ENCODE assay signal across 8 cellular contexts in genomic region chr5:181187500-181188213, GRCh38. TPM values are rescaled to one million over a fixed set of nuclear protein-coding genes. Genes with fewer than 3 reads are reported as not detected.
DNase-seq lines count a peak whose midpoint lies in the region; ATAC-seq and TF ChIP-seq lines count a peak whose summit lies in the region.

No MANE protein-coding gene starts in this region.

- H3K27ac ChIP-seq in SJCRH30, result peak overlapping the region; percentile 1; the same call in 1 of the 2 replicates
- H3K27ac ChIP-seq in coronary artery, result peak overlapping the region; percentile 73 to 97
- peak overlapping the region; percentile 89 for H3K27ac ChIP-seq in lower lobe of right lung

- H3K4me3 ChIP-seq in GM06990 (replicated peaks; ENCODE audit: low read depth, low read length) (peak overlapping the region; percentile 50), SJCRH30 (peak overlapping the region; percentile 81), coronary artery (peak overlapping the region; percentile 90), lower lobe of right lung (peak overlapping the region; percentile 84)

- peaks cover 3% of the 10 kb centered on the region for H3K4me1 ChIP-seq in SJCRH30
- peaks cover 22% of the 10 kb centered on the region for H3K4me1 ChIP-seq in lower lobe of right lung

- intact Hi-C loops in lower lobe of right lung (cut with DNase I), result no loop called here

- TF ChIP-seq CTCF in GM06990 (IDR thresholded peaks at IDR 0.05; ENCODE audit: insufficient read depth, low read length, poor library complexity, severe bottlenecking) (no peak), coronary artery (IDR thresholded peaks at IDR 0.05) (no peak), lower lobe of right lung (IDR thresholded peaks at IDR 0.05) (peak; percentile 12)

- DNase-seq in GM06990 (ENCODE audit: extremely low read depth, insufficient read length) (peak; percentile 83), SJCRH30 (peak; percentile 84 to 88), coronary artery (ENCODE audit: low spot score) (peak; percentile 87), lower lobe of right lung (peak; percentile 82), NCI-H1694 (lab: John Stamatoyannopoulos, UW) (no peak)
- peak; percentile 69 for DNase-seq in stimulated activated CD8-positive, alpha-beta memory T cell treated with anti-CD3 and anti-CD28 coated beads, Interleukin-7, amount 100 ng/mL, for 24 hours (ENCODE audit: low read depth)

- ATAC-seq in lower lobe of right lung, result peak; percentile 13 to 25
- ATAC-seq in HG03025 (IDR thresholded peaks at IDR 0.05; ENCODE audit: low FRiP score, unreplicated experiment), result no peak
- ATAC-seq in HG03378 (IDR thresholded peaks at IDR 0.05; ENCODE audit: unreplicated experiment), result no peak

- H3K9me3 ChIP-seq in SJCRH30 (replicated peaks) (no peaks in the 10 kb centered on the region), lower lobe of right lung (no peaks in the 10 kb centered on the region)

- no peaks in the 10 kb centered on the region for H3K36me3 ChIP-seq in GM06990 (ENCODE audit: control insufficient read depth, insufficient read depth, low read length)
- no peaks in the 10 kb centered on the region for H3K36me3 ChIP-seq in SJCRH30
- no peaks in the 10 kb centered on the region for H3K36me3 ChIP-seq in lower lobe of right lung

- H3K27me3 ChIP-seq in GM06990 (replicated peaks; ENCODE audit: control insufficient read depth, insufficient read depth, low read length) (no peaks in the 10 kb centered on the region), SJCRH30 (no peaks in the 10 kb centered on the region), lower lobe of right lung (ENCODE audit: low read depth) (no peaks in the 10 kb centered on the region)

RNA-seq across cellular contexts. Expression of gene TRIM7, which starts 17.3 kb away (rescaled TPM):
- total RNA-seq in SJCRH30 (2014; rRNA removed; shearing (Covaris generic)), result 6.9 and 9.0 TPM in 2 replicates
- total RNA-seq in lower lobe of right lung, result 4.3 TPM

RNA-seq across cellular contexts. Expression of gene TRIM41, which starts 35.4 kb away (rescaled TPM):
- total RNA-seq in SJCRH30 (2014; rRNA removed; shearing (Covaris generic)), result 15.2 and 17.8 TPM in 2 replicates
- 29.1 TPM for total RNA-seq in lower lobe of right lung

RNA-seq across cellular contexts. Expression of gene OR2V2, which starts 40.3 kb away (rescaled TPM):
- total RNA-seq in SJCRH30 (2014; rRNA removed; shearing (Covaris generic)), result not detected in 2 replicates
- not detected for total RNA-seq in lower lobe of right lung

RNA-seq across cellular contexts. Expression of gene RACK1, which starts 56.0 kb away (rescaled TPM):
- total RNA-seq in SJCRH30 (2014; rRNA removed; shearing (Covaris generic)), result 5,838 and 6,264 TPM in 2 replicates
- 1,202 TPM for total RNA-seq in lower lobe of right lung

RNA-seq across cellular contexts. Expression of gene OR2V1, which starts 56.7 kb away (rescaled TPM):
- 0.10 TPM in 1 of 2 replicates, not detected in the other for total RNA-seq in SJCRH30 (2014; rRNA removed; shearing (Covaris generic))
- total RNA-seq in lower lobe of right lung, result not detected

Comparison
In these comparisons a context has a peak if more than half of its experiments do, and no peak if none do; other contexts are left out.
1. H3K27ac ChIP-seq: peak in every context shown above with its lines; median percentile 89 in lower lobe of right lung; 85 in coronary artery; 1 in SJCRH30.
2. ATAC-seq: peak in lower lobe of right lung (2 of 2); none in HG03025 (single experiment) and HG03378 (single experiment).
3. Peak in every context shown above with its lines, with median percentiles within 50 percentile points of each other: H3K4me3 ChIP-seq.